In the genomic region with DNA sequence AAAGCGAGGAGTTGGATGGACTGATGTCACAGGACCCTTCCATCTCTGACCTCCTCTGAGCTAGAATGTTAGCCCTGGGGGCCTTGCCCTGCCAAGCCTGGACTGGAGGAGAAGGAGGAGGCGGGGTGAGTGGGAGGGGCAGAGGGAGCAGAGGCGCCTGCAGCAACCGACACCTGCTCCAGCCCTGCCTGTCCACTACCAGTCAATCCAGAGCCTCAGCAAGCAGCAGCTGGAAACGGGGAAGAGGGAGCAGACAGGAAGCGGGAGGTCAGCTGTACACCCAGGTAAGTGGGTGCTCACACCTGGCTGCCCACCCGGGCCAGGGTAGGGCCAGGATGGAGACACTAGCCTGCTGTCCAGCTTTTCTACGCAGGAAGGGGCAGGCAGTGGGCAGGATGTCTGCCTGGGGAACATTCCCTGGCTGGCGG, we compare ENCODE assay signal across 10 cellular contexts. TPM values are rescaled to one million over a fixed set of nuclear protein-coding genes. Genes with fewer than 3 reads are reported as not detected.
DNase-seq lines count a peak whose midpoint lies in the region; ATAC-seq and TF ChIP-seq lines count a peak whose summit lies in the region.
"Had no signal": no experiment of that assay in that cellular context is flagged by ENCODE, and none has a peak within 500 bp of the region (broad histone marks: within the 10 kb centered on the region; RNA-seq: fewer than 3 reads in every experiment).

IGFN1 (plus strand) TSS at position 201 of the 428 bp plus-strand sequence. CDS start 2,470 bp downstream, outside the sequence.

- TF ChIP-seq POLR2A in lower leg skin (IDR thresholded peaks at IDR 0.05): no peak

- H3K9me3 Mint-ChIP-seq in activated CD4-positive, alpha-beta T cell treated with anti-CD3 and anti-CD28 coated beads, Interleukin-2, amount 10 ng/mL, durations not matched to agents 24 days and 14 days: no peaks in the 10 kb centered on the region
- H3K9me3 Mint-ChIP-seq in activated CD4-positive, alpha-beta T cell treated with anti-CD3 and anti-CD28 coated beads, Interleukin-2, amount 10 ng/mL, durations not matched to agents 7 days and 5 days: no peaks in the 10 kb centered on the region

- intact Hi-C loops in activated CD4-positive, alpha-beta T cell treated with anti-CD3 and anti-CD28 coated beads, Interleukin-2, amount 10 ng/mL, durations not matched to agents 24 days and 14 days (cut with micrococcal nuclease): no loop called here
- intact Hi-C loops in left colon (cut with DNase I, micrococcal nuclease): no loop called here
- intact Hi-C loops in lower leg skin (cut with DNase I; ENCODE audit: low total_unique reads): no loop called here

- H3K4me3 Mint-ChIP-seq in activated CD4-positive, alpha-beta T cell treated with anti-CD3 and anti-CD28 coated beads, Interleukin-2, amount 10 ng/mL, durations not matched to agents 24 days and 14 days: no peak within 1 kb of the TSS
- H3K4me3 Mint-ChIP-seq in activated CD4-positive, alpha-beta T cell treated with anti-CD3 and anti-CD28 coated beads, Interleukin-2, amount 10 ng/mL, durations not matched to agents 7 days and 5 days: no peak within 1 kb of the TSS

- ATAC-seq in left colon (peak; percentile 53), HG02798 (IDR thresholded peaks at IDR 0.05; ENCODE audit: poor library complexity, unreplicated experiment) (no peak)

- H3K27ac Mint-ChIP-seq in activated CD4-positive, alpha-beta T cell treated with anti-CD3 and anti-CD28 coated beads, Interleukin-2, amount 10 ng/mL, durations not matched to agents 24 days and 14 days: peak within 1 kb of the TSS; percentile 37
- H3K27ac Mint-ChIP-seq in activated CD4-positive, alpha-beta T cell treated with anti-CD3 and anti-CD28 coated beads, Interleukin-2, amount 10 ng/mL, durations not matched to agents 7 days and 5 days: no peak within 1 kb of the TSS

- POLR2A ChIA-PET in activated CD4-positive, alpha-beta T cell treated with anti-CD3 and anti-CD28 coated beads, Interleukin-2, amount 10 ng/mL, durations not matched to agents 7 days and 5 days (lab: Charles Lee): no interaction called here

- 56 to 64% methylated on average over 9 of the region's 9 CpGs for WGBS in lower leg skin, 2 donors

- peaks cover 13% of the 10 kb centered on the region for H3K27me3 Mint-ChIP-seq in activated CD4-positive, alpha-beta T cell treated with anti-CD3 and anti-CD28 coated beads, Interleukin-2, amount 10 ng/mL, durations not matched to agents 24 days and 14 days
- H3K27me3 Mint-ChIP-seq in activated CD4-positive, alpha-beta T cell treated with anti-CD3 and anti-CD28 coated beads, Interleukin-2, amount 10 ng/mL, durations not matched to agents 7 days and 5 days: peaks cover 9% of the 10 kb centered on the region

- no peak within 1 kb of the TSS for H3K27ac ChIP-seq in coronary artery
- H3K27ac ChIP-seq: VCaP had no signal

- CTCF ChIA-PET in activated CD4-positive, alpha-beta T cell treated with anti-CD3 and anti-CD28 coated beads, Interleukin-2, amount 10 ng/mL, durations not matched to agents 7 days and 5 days (lab: Charles Lee): interaction anchor here (1.1 to 1.4 kb wide), 2 partner anchors 14 to 16 kb away, joined by 3 to 4 read pairs; no protein-coding TSS in a partner anchor

- TF ChIP-seq CTCF in coronary artery (IDR thresholded peaks at IDR 0.05) (no peak), lower leg skin (IDR thresholded peaks at IDR 0.05) (no peak)

- peaks cover 2% of the 10 kb centered on the region for H3K4me1 Mint-ChIP-seq in activated CD4-positive, alpha-beta T cell treated with anti-CD3 and anti-CD28 coated beads, Interleukin-2, amount 10 ng/mL, durations not matched to agents 24 days and 14 days
- H3K4me1 Mint-ChIP-seq in activated CD4-positive, alpha-beta T cell treated with anti-CD3 and anti-CD28 coated beads, Interleukin-2, amount 10 ng/mL, durations not matched to agents 7 days and 5 days: peaks cover 2% of the 10 kb centered on the region

- H3K36me3 Mint-ChIP-seq in activated CD4-positive, alpha-beta T cell treated with anti-CD3 and anti-CD28 coated beads, Interleukin-2, amount 10 ng/mL, durations not matched to agents 24 days and 14 days (ENCODE audit: low read depth): no peaks in the 10 kb centered on the region
- no peaks in the 10 kb centered on the region for H3K36me3 Mint-ChIP-seq in activated CD4-positive, alpha-beta T cell treated with anti-CD3 and anti-CD28 coated beads, Interleukin-2, amount 10 ng/mL, durations not matched to agents 7 days and 5 days (ENCODE audit: low read depth)

- no peak within 1 kb of the TSS for H3K4me3 ChIP-seq in coronary artery
- H3K4me3 ChIP-seq in lower leg skin (ENCODE audit: low read depth, poor library complexity, severe bottlenecking): no peak within 1 kb of the TSS

- DNase-seq in activated CD4-positive, alpha-beta T cell treated with anti-CD3 and anti-CD28 coated beads, Interleukin-2, amount 10 ng/mL, durations not matched to agents 24 days and 14 days: no peak
- DNase-seq in activated CD4-positive, alpha-beta T cell treated with anti-CD3 and anti-CD28 coated beads, Interleukin-2, amount 10 ng/mL, durations not matched to agents 7 days and 5 days: no peak
- peak; percentile 72 for DNase-seq in RPMI7951 (ENCODE audit: low read depth)
- peak in 1 of 2 donors; percentile 18 for DNase-seq in left colon
- no peak for DNase-seq in coronary artery (ENCODE audit: low spot score)
- DNase-seq in lower leg skin (ENCODE audit: low spot score in 2 of 2): no peak
- no peak for DNase-seq in NCI-H526 treated with DMSO at 0.1 percent for 48 hours (lab: John Stamatoyannopoulos, UW)
- DNase-seq: stimulated activated CD4-positive, alpha-beta T cell treated with anti-CD3 and anti-CD28 coated beads, Interleukin-15, amount 100 ng/mL, for 24 hours had no signal

RNA-seq across cellular contexts. Expression of gene IGFN1, which starts in this region (rescaled TPM):
- not detected in 2 replicates for total RNA-seq in activated CD4-positive, alpha-beta T cell treated with anti-CD3 and anti-CD28 coated beads, Interleukin-2, amount 10 ng/mL, durations not matched to agents 24 days and 14 days
- not detected for total RNA-seq in activated CD4-positive, alpha-beta T cell treated with anti-CD3 and anti-CD28 coated beads, Interleukin-2, amount 10 ng/mL, durations not matched to agents 7 days and 5 days
- total RNA-seq in RPMI7951 (2014; rRNA removed; shearing (Covaris generic)): 1.1 and 3.9 TPM in 2 replicates
- under 1 TPM in 1 of 2 donors, not detected in 1; 0.39 TPM for total RNA-seq in left colon
- under 1 TPM in 1 of 4 donors, not detected in 3; 0.32 TPM for total RNA-seq in lower leg skin

Comparison
In these comparisons a context has a peak if more than half of its experiments do, and no peak if none do; other contexts are left out.
1. Peak in ATAC-seq in left colon; RNA of the gene not detected or under 1 TPM.